Comparison of ENCODE assay signal across 4 cellular contexts in the genomic region with DNA sequence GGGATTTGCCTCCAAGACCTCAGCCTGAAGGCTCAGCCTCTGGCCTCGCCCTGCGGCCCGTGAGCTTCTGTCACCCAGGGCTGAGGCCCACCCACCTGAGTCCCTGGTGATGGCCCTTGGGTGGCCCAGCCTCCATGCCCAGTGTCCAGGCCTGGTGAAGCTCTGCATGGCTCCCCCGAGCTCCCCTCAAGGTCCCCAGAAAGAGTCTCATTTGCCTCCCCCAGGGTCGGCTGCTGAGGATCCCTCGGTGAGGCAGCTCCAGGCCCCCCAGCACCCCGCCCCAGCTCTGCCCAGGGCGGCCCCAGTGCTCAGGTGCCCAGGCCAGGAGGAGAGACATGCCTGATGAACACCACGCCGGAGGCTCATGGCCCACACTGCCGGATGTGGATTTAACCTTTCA. TPM values are rescaled to one million over a fixed set of nuclear protein-coding genes. Genes with fewer than 3 reads are reported as not detected.
"Had no signal": no experiment of that assay in that cellular context is flagged by ENCODE, and none has a peak within 500 bp of the region (broad histone marks: within the 10 kb centered on the region; RNA-seq: fewer than 3 reads in every experiment).

No MANE protein-coding gene starts in this region.

- H3K4me3 ChIP-seq: GM12878 had no signal

- ATAC-seq: GM12878 had no signal

- DNase-seq: GDM1, GF-D8 had no signal

RNA-seq across cellular contexts. Expression of a gene that starts 2.1 kb away (rescaled TPM):
- total RNA-seq: G401, GM12878 had no signal
- polyA plus RNA-seq: GM12878 had no signal

RNA-seq across cellular contexts. Expression of a gene that starts 12.8 kb away (rescaled TPM):
- total RNA-seq: G401, GM12878 had no signal
- polyA plus RNA-seq: GM12878 had no signal

RNA-seq across cellular contexts. Expression of a gene that starts 34.6 kb away (rescaled TPM):
- total RNA-seq: G401 had no signal
- polyA plus RNA-seq: GM12878 had no signal
